ENCODE assay signal across 9 cellular contexts in genomic region chr1:236058141-236058626, GRCh38. TPM values are rescaled to one million over a fixed set of nuclear protein-coding genes. Genes with fewer than 3 reads are reported as not detected.
A peak's percentile ranks its signal among the peaks of the same experiment; 100 is the strongest.
DNase-seq lines count a peak whose midpoint lies in the region; ATAC-seq and TF ChIP-seq lines count a peak whose summit lies in the region.
"Had no signal": no experiment of that assay in that cellular context is flagged by ENCODE, and none has a peak within 500 bp of the region (broad histone marks: within the 10 kb centered on the region; RNA-seq: fewer than 3 reads in every experiment).

No MANE protein-coding gene starts in this region.

- intact Hi-C loops in body of pancreas (cut with DNase I): no loop called here

- H3K9me2 ChIP-seq in MM.1S (replicated peaks; ENCODE audit: insufficient read depth, low read length): no peaks in the 10 kb centered on the region

- DNase-seq in HFFc6 (peak; percentile 63), SJCRH30 (peak; percentile 72 to 89), osteoblast (ENCODE audit: insufficient read length, low spot score, missing footprints) (peak; percentile 1), body of pancreas (no peak), MM.1S (no peak), LoVo (ENCODE audit: low spot score) (no peak)
- no peak for DNase-seq in activated CD4-positive, alpha-beta T cell treated with anti-CD3 and anti-CD28 coated beads for 1 hour

- H3K4me1 Mint-ChIP-seq in HFFc6 (ENCODE audit: low read depth): peaks cover 47% of the 10 kb centered on the region

- 55 to 70% methylated on average over 3 of the region's 3 CpGs for WGBS in body of pancreas, 2 donors

- peaks cover 11% of the 10 kb centered on the region for H3K79me2 ChIP-seq in osteoblast (ENCODE audit: insufficient read depth, low read length)
- no peaks in the 10 kb centered on the region for H3K79me2 ChIP-seq in MM.1S (ENCODE audit: low read length)

- ATAC-seq in GM18517 (IDR thresholded peaks at IDR 0.05; ENCODE audit: unreplicated experiment): peak; percentile 86
- ATAC-seq in body of pancreas: no peak

- H2AFZ ChIP-seq in osteoblast (ENCODE audit: low read length) (peak overlapping the region; percentile 64), MM.1S (ENCODE audit: low read length) (no peak overlapping the region)

- 0 out of 2 replicates have a peak, but pooled peaks cover 3% of the 10 kb centered on the region for H3K9me3 Mint-ChIP-seq in HFFc6

- no peaks in the 10 kb centered on the region for H3F3A ChIP-seq in MM.1S (ENCODE audit: insufficient read depth, low read length)

- H3K27ac Mint-ChIP-seq in HFFc6: peak overlapping the region; percentile 81

- H3K4me1 ChIP-seq in SJCRH30 (peaks cover 15% of the 10 kb centered on the region), osteoblast (ENCODE audit: insufficient read depth, low read length) (peaks cover 6% of the 10 kb centered on the region), body of pancreas (no peaks in the 10 kb centered on the region), MM.1S (ENCODE audit: low read length) (no peaks in the 10 kb centered on the region)

- H3K9me3 ChIP-seq in SJCRH30 (replicated peaks) (no peaks in the 10 kb centered on the region), osteoblast (ENCODE audit: low read depth, low read length) (no peaks in the 10 kb centered on the region), body of pancreas (no peaks in the 10 kb centered on the region), MM.1S (replicated peaks; ENCODE audit: insufficient read depth, low read length) (no peaks in the 10 kb centered on the region)

- H4K20me1 ChIP-seq in osteoblast (ENCODE audit: insufficient read depth, low read length) (no peaks in the 10 kb centered on the region), MM.1S (ENCODE audit: insufficient read depth, low read length) (no peaks in the 10 kb centered on the region)

- H3K27ac ChIP-seq in SJCRH30: peak overlapping the region; percentile 53
- H3K27ac ChIP-seq in osteoblast (ENCODE audit: low read depth, low read length): no peak overlapping the region
- no peak overlapping the region for H3K27ac ChIP-seq in body of pancreas
- H3K27ac ChIP-seq in MM.1S (ENCODE audit: low read length): no peak overlapping the region
- H3K27ac ChIP-seq: KMS-11 had no signal

- TF ChIP-seq CTCF in HFFc6 (IDR thresholded peaks at IDR 0.05) (no peak), osteoblast (IDR thresholded peaks at IDR 0.05; ENCODE audit: extremely low read depth, low read depth, low read length) (no peak), body of pancreas (IDR thresholded peaks at IDR 0.05) (no peak), MM.1S (IDR thresholded peaks at IDR 0.05; ENCODE audit: low read length) (no peak)

- H3K4me3 ChIP-seq in SJCRH30 (peak overlapping the region; percentile 9), osteoblast (ENCODE audit: insufficient read depth, low read length) (no peak overlapping the region), body of pancreas (no peak overlapping the region), MM.1S (ENCODE audit: low read length) (no peak overlapping the region)

- H3K36me3 ChIP-seq in SJCRH30: no peaks in the 10 kb centered on the region
- H3K36me3 ChIP-seq in osteoblast (ENCODE audit: insufficient read depth, low read length): no peaks in the 10 kb centered on the region
- no peaks in the 10 kb centered on the region for H3K36me3 ChIP-seq in body of pancreas (replicated peaks in 1 of 2; ENCODE audit: insufficient read depth in 1 of 2, low read depth in 2 of 2)
- H3K36me3 ChIP-seq in MM.1S (replicated peaks; ENCODE audit: insufficient read depth, low read length): no peaks in the 10 kb centered on the region

- TF ChIP-seq POLR2A in body of pancreas (IDR thresholded peaks at IDR 0.05): no peak

- peak overlapping the region; percentile 79 for H3K4me3 Mint-ChIP-seq in HFFc6

- peaks cover 28% of the 10 kb centered on the region for H3K36me3 Mint-ChIP-seq in HFFc6 (ENCODE audit: low read depth)

- H3K27me3 ChIP-seq in SJCRH30: no peaks in the 10 kb centered on the region
- no peaks in the 10 kb centered on the region for H3K27me3 ChIP-seq in osteoblast (ENCODE audit: insufficient read depth, low read length)
- H3K27me3 ChIP-seq in body of pancreas: no peaks in the 10 kb centered on the region
- H3K27me3 ChIP-seq in MM.1S (replicated peaks; ENCODE audit: insufficient read depth, low read length): no peaks in the 10 kb centered on the region

- H3K27me3 Mint-ChIP-seq in HFFc6 (ENCODE audit: insufficient read depth): no peaks in the 10 kb centered on the region

- H3K4me2 ChIP-seq in osteoblast (ENCODE audit: insufficient read depth, low read length) (peak overlapping the region; percentile 47), MM.1S (ENCODE audit: low read depth, low read length) (no peak overlapping the region)
- H3K4me2 ChIP-seq: KMS-11 had no signal

- no peak overlapping the region for H3K9ac ChIP-seq in MM.1S (ENCODE audit: low read length)
- H3K9ac ChIP-seq: KMS-11 had no signal

RNA-seq across cellular contexts. Expression of gene NID1, which starts 6.7 kb away (rescaled TPM):
- total RNA-seq in HFFc6 (2021; fragmentation: NEBNext Ultra II Directional; extraction: Animal tissue kit (Norgen Biotek cat#: 25700)): 100 to 1,000 TPM in 5 of 6 experiments, 10 to 100 TPM in 1; 97.5 to 124 (median 107) TPM
- 27.4 and 29.6 TPM in 2 replicates for total RNA-seq in SJCRH30 (2014; rRNA removed; shearing (Covaris generic))
- 40.2 and 46.3 TPM in 2 replicates for total RNA-seq in osteoblast
- total RNA-seq in body of pancreas: 10 to 100 TPM; 28.5 to 58.0 TPM

Comparison
In these comparisons a context has a peak if more than half of its experiments do, and no peak if none do; other contexts are left out.
1. DNase-seq: peak in HFFc6 (single experiment), SJCRH30 (2 of 2) and osteoblast (single experiment); none in activated CD4-positive, alpha-beta T cell treated with anti-CD3 and anti-CD28 coated beads for 1 hour (single experiment), body of pancreas (0 of 4), MM.1S (single experiment) and LoVo (single experiment).